Comparison of ENCODE assay signal across 8 cellular contexts in the genomic region with DNA sequence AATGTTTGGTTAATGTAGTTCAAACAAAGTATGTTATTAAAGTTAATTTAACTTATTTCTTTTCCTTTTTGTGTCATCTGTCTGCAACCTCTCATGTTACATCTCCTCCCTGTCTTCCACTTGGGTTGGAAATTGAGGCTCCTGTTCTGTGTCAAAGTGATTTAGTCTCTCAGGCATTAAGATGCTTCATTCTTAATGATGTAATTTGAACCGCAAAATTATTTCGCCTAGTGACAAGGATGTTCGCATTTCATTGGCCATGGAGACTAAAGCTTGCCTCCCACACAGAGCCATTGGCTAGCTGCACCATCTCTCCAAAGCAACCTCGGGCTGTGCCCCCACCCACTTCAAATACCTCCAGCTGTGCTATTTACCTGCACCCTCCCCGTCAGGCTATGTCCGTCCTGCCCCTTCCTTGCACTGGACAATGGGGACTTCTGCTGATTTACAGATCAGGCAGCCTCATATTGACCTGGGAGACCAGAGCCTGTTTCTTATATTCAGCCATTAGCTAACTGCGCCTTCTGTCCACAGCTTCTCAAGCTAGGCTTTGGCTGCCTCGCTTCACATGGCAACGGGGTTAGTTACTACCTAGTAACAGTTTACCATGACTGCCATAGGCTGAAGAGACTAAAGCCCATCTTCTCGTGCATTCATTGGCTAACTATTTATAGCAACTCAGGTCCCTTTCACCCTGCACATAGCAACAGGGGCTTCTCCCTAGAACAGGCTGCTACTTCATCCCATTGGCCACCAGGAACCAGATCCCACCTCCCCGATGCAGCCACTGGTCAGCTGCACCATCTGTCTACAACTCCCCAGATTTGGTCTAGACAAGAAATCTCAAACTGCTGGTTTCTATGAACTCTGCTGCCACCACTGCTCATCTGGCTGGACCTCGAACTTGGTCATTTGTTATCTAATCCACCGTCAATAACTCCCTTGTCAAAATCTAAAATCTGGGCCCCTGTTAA. TPM values are rescaled to one million over a fixed set of nuclear protein-coding genes. Genes with fewer than 3 reads are reported as not detected.
A peak's percentile ranks its signal among the peaks of the same experiment; 100 is the strongest.
DNase-seq lines count a peak whose midpoint lies in the region; ATAC-seq and TF ChIP-seq lines count a peak whose summit lies in the region.

No MANE protein-coding gene starts in this region.

- H3K4me2 ChIP-seq in OCI-LY1 (ENCODE audit: low read length) = peak overlapping the region; percentile 84

- DNase-seq in HK-2 (ENCODE audit: unreplicated experiment) (peak; percentile 49), T47D (ENCODE audit: low read depth in 1 of 2, low spot score in 1 of 2) (peak; percentile 88 to 98), iPS DF 19.7 (ENCODE audit: low read depth, low spot score) (peak; percentile 92), psoas muscle (peak; percentile 63 to 77), T-helper 9 cell (no peak)

- H3K4me1 ChIP-seq in ES-I3 (ENCODE audit: insufficient read depth, low read length) = peaks cover 3% of the 10 kb centered on the region; the same call in 1 of the 2 replicates
- peaks cover 45% of the 10 kb centered on the region for H3K4me1 ChIP-seq in OCI-LY1 (ENCODE audit: insufficient read depth, low read length, severe bottlenecking)
- no peaks in the 10 kb centered on the region for H3K4me1 ChIP-seq in psoas muscle

- H3K9me2 ChIP-seq in OCI-LY1 (ENCODE audit: low read depth, low read length) = no peaks in the 10 kb centered on the region

- H3K36me3 ChIP-seq in ES-I3 (ENCODE audit: insufficient read depth, low read length) = no peaks in the 10 kb centered on the region
- no peaks in the 10 kb centered on the region for H3K36me3 ChIP-seq in OCI-LY1 (ENCODE audit: insufficient read depth, low read length)
- H3K36me3 ChIP-seq in psoas muscle (ENCODE audit: insufficient read depth in 1 of 2, low read depth in 1 of 2) = no peaks in the 10 kb centered on the region

- no peaks in the 10 kb centered on the region for H3F3A ChIP-seq in OCI-LY1 (ENCODE audit: insufficient read depth, low read length)

- peak; percentile 27; the same call in 1 of the 2 replicates for TF ChIP-seq CTCF in OCI-LY1 (IDR thresholded peaks at IDR 0.05; ENCODE audit: low read length)
- TF ChIP-seq CTCF in psoas muscle (IDR thresholded peaks at IDR 0.05) = no peak

- H3K79me2 ChIP-seq in OCI-LY1 (ENCODE audit: insufficient read depth, low read length) = no peaks in the 10 kb centered on the region

- WGBS in psoas muscle, 3 donors = 2 to 30% (median 5%) methylated on average over 13 of the region's 13 CpGs

- H4K20me1 ChIP-seq in OCI-LY1 (ENCODE audit: insufficient read depth, low read length) = no peaks in the 10 kb centered on the region

- no peaks in the 10 kb centered on the region for H3K9me3 ChIP-seq in ES-I3 (ENCODE audit: control insufficient read depth, insufficient read depth, low read length)
- H3K9me3 ChIP-seq in OCI-LY1 (ENCODE audit: low read length) = no peaks in the 10 kb centered on the region
- no peaks in the 10 kb centered on the region for H3K9me3 ChIP-seq in psoas muscle

- in situ Hi-C loops in T47D (cut with HindIII; ENCODE audit: low pct_unique_long_range_greater_than_20kb, low sequenced_read_pairs) = no loop called here

- H3K9ac ChIP-seq in ES-I3 (ENCODE audit: low read depth, low read length) = peak overlapping the region; percentile 60
- H3K9ac ChIP-seq in OCI-LY1 (ENCODE audit: low read length) = peak overlapping the region; percentile 37; the same call in 1 of the 2 replicates

- H3K27me3 ChIP-seq in OCI-LY1 (ENCODE audit: insufficient read depth, low read length) (no peaks in the 10 kb centered on the region), psoas muscle (ENCODE audit: insufficient read depth in 3 of 3, low read length in 2 of 3) (no peaks in the 10 kb centered on the region)

- H2AFZ ChIP-seq in OCI-LY1 (ENCODE audit: low read length) = no peak overlapping the region

- intact Hi-C loops in psoas muscle (cut with DNase I) = no loop called here

- H3K4me3 ChIP-seq in OCI-LY1 (ENCODE audit: low read depth, low read length, poor library complexity, severe bottlenecking) = peak overlapping the region; percentile 54
- H3K4me3 ChIP-seq in psoas muscle = peak overlapping the region; percentile 52

- H3K27ac ChIP-seq in OCI-LY1 (ENCODE audit: low read depth, low read length, poor library complexity, severe bottlenecking) (peak overlapping the region; percentile 85), psoas muscle (peak overlapping the region; percentile 61)

- ATAC-seq in GM21423 (IDR thresholded peaks at IDR 0.05; ENCODE audit: unreplicated experiment) (peak; percentile 84), psoas muscle (peak; percentile 84 to 93 (median 88))

RNA-seq across cellular contexts. Expression of gene ZNF157, which starts 8.6 kb away (rescaled TPM):
- total RNA-seq in psoas muscle = not detected
- under 1 TPM in 2 of 3 donors, not detected in 1; 0.07 to 0.17 TPM for polyA plus RNA-seq in psoas muscle
